ENCODE assay signal across 1 cellular context in genomic region chr16:2474877-2475412, GRCh38.
TF ChIP-seq lines count a peak whose summit lies in the region.

TBC1D24 (plus strand) TSS chr16:2475127; CDS start chr16:2496149, 21,022 bp downstream.

TF ChIP-seq in K562, 482 proteins besides CTCF, POLR2A, EP300 and RAD21 (continued from another document and continues in another):
- TF ChIP-seq DEAF1 (CRISPR knock-in tag; IDR thresholded peaks at IDR 0.05) (no peak), SIRT6 (IDR thresholded peaks at IDR 0.05; ENCODE audit: low read depth, low read length) (no peak), SLC30A9 (CRISPR knock-in tag; IDR thresholded peaks at IDR 0.05) (no peak), HLTF (IDR thresholded peaks at IDR 0.05) (no peak), DACH1 (IDR thresholded peaks at IDR 0.05; ENCODE audit: partially characterized antibody) (no peak), RBM17 (IDR thresholded peaks at IDR 0.05; ENCODE audit: borderline replicate concordance, low read depth, low read length) (no peak), TAF1 (IDR thresholded peaks at IDR 0.05; ENCODE audit: control insufficient read depth, extremely low read depth, insufficient read depth, low read length, severe bottlenecking) (no peak), RFX5 (IDR thresholded peaks at IDR 0.05; ENCODE audit: low read depth, low read length) (no peak), KDM4B (IDR thresholded peaks at IDR 0.05; ENCODE audit: borderline replicate concordance in 2 of 2, low read depth in 1 of 2) (no peak), ZNF586 (CRISPR knock-in tag; conservative IDR thresholded peaks at IDR 0.05) (no peak), TCF7 (IDR thresholded peaks at IDR 0.05; ENCODE audit: borderline replicate concordance) (no peak), MCM5 (IDR thresholded peaks at IDR 0.05; ENCODE audit: low read depth) (no peak), ZBTB49 (CRISPR knock-in tag; IDR thresholded peaks at IDR 0.05; ENCODE audit: borderline replicate concordance) (no peak), MYBL2 (IDR thresholded peaks at IDR 0.05; ENCODE audit: low read depth) (no peak), MYBL2 (CRISPR knock-in tag; IDR thresholded peaks at IDR 0.05; ENCODE audit: borderline replicate concordance) (no peak), SREBF2 (CRISPR knock-in tag; IDR thresholded peaks at IDR 0.05) (no peak), POLR2G (IDR thresholded peaks at IDR 0.05; ENCODE audit: low read depth, low read length) (peak; percentile 75), ZKSCAN1 (IDR thresholded peaks at IDR 0.05; ENCODE audit: low read depth, low read length) (no peak), RREB1 (CRISPR knock-in tag; IDR thresholded peaks at IDR 0.05) (no peak), ERF (CRISPR knock-in tag; IDR thresholded peaks at IDR 0.05) (no peak), STAG1 (CRISPR knock-in tag; IDR thresholded peaks at IDR 0.05; ENCODE audit: borderline replicate concordance) (no peak), KAT2B (IDR thresholded peaks at IDR 0.05; ENCODE audit: low read depth, low read length) (no peak), MCM7 (IDR thresholded peaks at IDR 0.05) (no peak), MTA3 (IDR thresholded peaks at IDR 0.05; ENCODE audit: borderline replicate concordance) (no peak), ZFX (CRISPR knock-in tag; IDR thresholded peaks at IDR 0.05) (peak; percentile 3; the same call in 1 of the 2 replicates), ZBTB5 (IDR thresholded peaks at IDR 0.05) (no peak), POLR2B (IDR thresholded peaks at IDR 0.05; ENCODE audit: low read depth, partially characterized antibody) (peak; percentile 49), ZNF324 (CRISPR knock-in tag; IDR thresholded peaks at IDR 0.05) (no peak), ZBTB9 (CRISPR knock-in tag; IDR thresholded peaks at IDR 0.05) (peak; percentile 62), RHOXF2B (CRISPR knock-in tag; conservative IDR thresholded peaks at IDR 0.05) (no peak), E2F5 (CRISPR knock-in tag; IDR thresholded peaks at IDR 0.05) (no peak), STAT5A (IDR thresholded peaks at IDR 0.05; ENCODE audit: borderline replicate concordance, low read length) (no peak), HMG20A (CRISPR knock-in tag; conservative IDR thresholded peaks at IDR 0.05) (no peak), NCOA2 (IDR thresholded peaks at IDR 0.05; ENCODE audit: partially characterized antibody in 2 of 2) (no peak), EZH2 (IDR thresholded peaks at IDR 0.05; ENCODE audit: borderline replicate concordance, low read depth, low read length) (no peak), ZNF830 (CRISPR knock-in tag; IDR thresholded peaks at IDR 0.05) (no peak), HSF4 (CRISPR knock-in tag; IDR thresholded peaks at IDR 0.05; ENCODE audit: borderline replicate concordance) (no peak), PBX2 (CRISPR knock-in tag; IDR thresholded peaks at IDR 0.05; ENCODE audit: low read depth) (no peak), PBX2 (tag; conservative IDR thresholded peaks at IDR 0.05; ENCODE audit: low read depth) (no peak), YY1 (IDR thresholded peaks at IDR 0.05; ENCODE audit: borderline replicate concordance in 1 of 3, control insufficient read depth in 1 of 3, extremely low read depth in 1 of 3, insufficient read depth in 3 of 3, insufficient read length in 1 of 3, insufficient replicate concordance in 2 of 3, low read depth in 1 of 3, low read length in 2 of 3) (peak in 2 of 3 experiments; percentile 44 to 62), GATAD2B (IDR thresholded peaks at IDR 0.05; ENCODE audit: borderline replicate concordance) (0 out of 2 replicates have a peak, but pooled peaks have one; percentile 12), E2F6 (IDR thresholded peaks at IDR 0.05; ENCODE audit: borderline replicate concordance in 1 of 2, extremely low read depth in 1 of 2, insufficient read depth in 1 of 2, insufficient read length in 1 of 2, low read depth in 1 of 2, low read length in 1 of 2, poor library complexity in 1 of 2, severe bottlenecking in 1 of 2) (peak in 1 of 2 experiments; percentile 4), CAMTA2 (CRISPR knock-in tag; conservative IDR thresholded peaks at IDR 0.05) (no peak), ZEB2 (IDR thresholded peaks at IDR 0.05) (no peak), FUS (optimal IDR thresholded peaks at IDR 0.05; ENCODE audit: low read depth, low read length) (no peak), RBBP5 (IDR thresholded peaks at IDR 0.05; ENCODE audit: borderline replicate concordance, insufficient read depth, low read length, poor library complexity, severe bottlenecking) (peak; percentile 21)
